ENCODE assay signal across 9 cellular contexts in the genomic region with DNA sequence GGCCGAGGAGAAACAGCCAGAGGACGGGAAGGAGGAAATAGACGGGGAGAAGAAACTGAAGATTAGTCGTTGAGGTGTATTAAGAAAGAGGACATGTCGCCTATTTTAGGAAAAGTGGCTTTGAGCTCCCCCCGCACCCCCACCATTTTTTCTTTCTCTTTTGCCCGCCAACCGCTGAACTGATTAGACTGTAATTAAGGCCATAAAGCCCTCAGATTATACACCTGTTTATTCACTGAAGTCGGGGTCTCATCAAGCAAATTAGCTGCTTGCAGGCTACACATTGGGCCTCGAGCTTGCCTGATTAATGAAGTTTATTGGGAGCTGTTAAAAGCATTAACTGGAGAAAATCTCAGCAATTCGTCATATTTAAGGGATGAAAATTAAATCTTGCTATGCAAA.
DNase-seq lines count a peak whose midpoint lies in the region; ATAC-seq and TF ChIP-seq lines count a peak whose summit lies in the region.
"Had no signal": no experiment of that assay in that cellular context is flagged by ENCODE, and none has a peak within 500 bp of the region (broad histone marks: within the 10 kb centered on the region; RNA-seq: fewer than 3 reads in every experiment).

No MANE protein-coding gene starts in this region.

- no peak overlapping the region for H3K27ac ChIP-seq in Panc1 (ENCODE audit: low read length)
- H3K27ac ChIP-seq in skeletal muscle tissue (ENCODE audit: low read depth, low read length), result no peak overlapping the region
- H3K27ac ChIP-seq in PC-9, result no peak overlapping the region

- TF ChIP-seq CTCF in Panc1 (IDR thresholded peaks at IDR 0.05) (no peak), fibroblast of villous mesenchyme (IDR thresholded peaks at IDR 0.05; ENCODE audit: insufficient read depth, low read depth, low read length) (no peak), PC-9 (conservative IDR thresholded peaks at IDR 0.05) (no peak)

- H3K27me3 ChIP-seq in Panc1 (ENCODE audit: control insufficient read depth, insufficient read depth, low read length) (peaks cover 43% of the 10 kb centered on the region), skeletal muscle tissue (ENCODE audit: control insufficient read depth in 3 of 3, insufficient read depth in 3 of 3, low read length in 3 of 3) (peaks cover 34 to 61% (median 42%) of the 10 kb centered on the region in 3 donors), PC-9 (ENCODE audit: insufficient read depth, low read depth) (no peaks in the 10 kb centered on the region)

- H3K4me3 ChIP-seq in Panc1 (ENCODE audit: low read depth in 2 of 2, low read length in 2 of 2) (peak overlapping the region; percentile 46 to 62), fibroblast of villous mesenchyme (ENCODE audit: low read depth, low read length) (peak overlapping the region; percentile 56), skeletal muscle tissue (ENCODE audit: low read length in 3 of 3) (peak overlapping the region; percentile 60 to 81 (median 77)), PC-9 (no peak overlapping the region)

- in situ Hi-C loops in Panc1 (cut with HindIII; ENCODE audit: low pct_unique_long_range_greater_than_20kb, low sequenced_read_pairs), result no loop called here

- H3K9ac ChIP-seq in skeletal muscle tissue (ENCODE audit: low read depth in 1 of 3, low read length in 3 of 3), result peak overlapping the region in 2 of 3 donors; percentile 42 to 84

- POLR2A ChIA-PET in Panc1 (lab: Charles Lee) (interaction anchor here (0.6 kb wide), 1 partner anchor 78 kb away, joined by 11 read pairs; no protein-coding TSS in a partner anchor), PC-9 (lab: Charles Lee; ENCODE audit: unreplicated experiment) (no interaction called here)

- BruUV-seq in Panc1 (replicated peaks; lab: Mats Ljungman, UMichigan), result no TSS peak
- BruUV-seq in PC-9 (replicated peaks; lab: Mats Ljungman, UMichigan), result no TSS peak

- H4K20me1 ChIP-seq in PC-9 (ENCODE audit: insufficient read depth), result no peaks in the 10 kb centered on the region

- H3K36me3 ChIP-seq in Panc1 (ENCODE audit: control insufficient read depth, insufficient read depth, low read length) (no peaks in the 10 kb centered on the region), skeletal muscle tissue (ENCODE audit: control insufficient read depth in 3 of 3, insufficient read depth in 3 of 3, low read length in 3 of 3) (no peaks in the 10 kb centered on the region), PC-9 (ENCODE audit: low read depth) (no peaks in the 10 kb centered on the region)

- CTCF ChIA-PET in Panc1 (lab: Charles Lee), result no interaction called here
- CTCF ChIA-PET in PC-9 (lab: Charles Lee), result no interaction called here

- H3K9me2 ChIP-seq in PC-9 (ENCODE audit: insufficient read depth), result no peaks in the 10 kb centered on the region

- H3K4me1 ChIP-seq in Panc1 (ENCODE audit: control insufficient read depth, insufficient read depth, low read length) (peaks cover 3% of the 10 kb centered on the region), skeletal muscle tissue (ENCODE audit: control insufficient read depth in 3 of 3, insufficient read depth in 3 of 3, low read length in 3 of 3) (peaks cover 8 to 14% (median 10%) of the 10 kb centered on the region in 3 donors), PC-9 (replicated peaks; ENCODE audit: insufficient read depth) (no peaks in the 10 kb centered on the region)

- no peaks in the 10 kb centered on the region for H3F3A ChIP-seq in PC-9 (ENCODE audit: insufficient read depth, low read depth)

- no peak overlapping the region for H2AFZ ChIP-seq in PC-9

- H3K4me2 ChIP-seq in PC-9, result no peak overlapping the region

- H3K79me2 ChIP-seq in PC-9 (ENCODE audit: low read depth), result no peaks in the 10 kb centered on the region

- intact Hi-C loops in Panc1 (cut with micrococcal nuclease; ENCODE audit: unreplicated experiment), result no loop called here
- intact Hi-C loops in PC-9 (cut with micrococcal nuclease; ENCODE audit: unreplicated experiment), result no loop called here

- ATAC-seq in Panc1 (no peak), GM18868 (IDR thresholded peaks at IDR 0.05; ENCODE audit: unreplicated experiment) (no peak)

- DNase-seq in NCI-H2227 treated with DMSO at 0.1 percent for 48 hours (lab: John Stamatoyannopoulos, UW) (peak; percentile 42), NCI-H2227 (lab: John Stamatoyannopoulos, UW; ENCODE audit: unreplicated experiment) (no peak), Panc1 (ENCODE audit: low read depth, low spot score) (no peak), fibroblast of villous mesenchyme (ENCODE audit: low read depth) (peak; percentile 2), HuH-7.5 (ENCODE audit: low spot score) (no peak), PC-9 (no peak)
- DNase-seq: C1 segment of cervical spinal cord had no signal

- no peaks in the 10 kb centered on the region for H3K9me3 ChIP-seq in Panc1 (ENCODE audit: control insufficient read depth, insufficient read depth, low read depth, low read length)
- H3K9me3 ChIP-seq in skeletal muscle tissue (ENCODE audit: control insufficient read depth in 3 of 3, low read length in 3 of 3), result no peaks in the 10 kb centered on the region
- H3K9me3 ChIP-seq in PC-9 (ENCODE audit: insufficient read depth, low read depth), result no peaks in the 10 kb centered on the region

Comparison
In these comparisons a context has a peak if more than half of its experiments do, and no peak if none do; other contexts are left out.
1. DNase-seq: peak in NCI-H2227 treated with DMSO at 0.1 percent for 48 hours (single experiment) and fibroblast of villous mesenchyme (single experiment); none in NCI-H2227 (single experiment), Panc1 (single experiment), HuH-7.5 (single experiment) and PC-9 (0 of 2).